Comparison of ENCODE assay signal across 14 cellular contexts in the genomic region with DNA sequence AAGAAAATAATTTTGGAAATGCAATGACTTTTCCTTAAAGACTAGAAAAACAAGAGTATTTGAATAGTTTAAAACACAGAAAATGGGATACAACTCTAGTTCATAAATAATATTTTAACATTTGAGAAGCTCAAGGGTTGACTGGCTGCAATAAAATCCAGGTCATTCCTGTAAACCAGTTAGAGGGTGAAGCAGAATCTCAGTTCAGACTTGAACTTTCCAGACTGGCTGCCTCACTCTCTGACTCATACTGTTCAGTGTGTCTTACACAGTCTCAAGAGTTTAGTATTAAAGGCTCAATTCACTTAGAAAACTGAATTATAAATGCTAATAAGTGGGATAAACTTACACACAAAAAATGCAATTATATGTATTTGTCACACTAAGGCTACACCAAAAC.
A peak's percentile ranks its signal among the peaks of the same experiment; 100 is the strongest.
DNase-seq lines count a peak whose midpoint lies in the region; ATAC-seq lines count a peak whose summit lies in the region.
"Had no signal": no experiment of that assay in that cellular context is flagged by ENCODE, and none has a peak within 500 bp of the region (broad histone marks: within the 10 kb centered on the region; RNA-seq: fewer than 3 reads in every experiment).

No MANE protein-coding gene starts in this region.

- H3K27me3 ChIP-seq in mesenchymal stem cell (ENCODE audit: control insufficient read depth in 1 of 2, insufficient read depth in 1 of 2, low read length in 2 of 2): no peaks in the 10 kb centered on the region
- H3K27me3 ChIP-seq: esophagus muscularis mucosa, suprapubic skin had no signal

- H2AK5ac ChIP-seq in mesenchymal stem cell (ENCODE audit: low read length, severe bottlenecking): no peak overlapping the region

- H3K9ac ChIP-seq in mesenchymal stem cell (ENCODE audit: low read length): peak overlapping the region; percentile 28

- H4K91ac ChIP-seq in mesenchymal stem cell (ENCODE audit: low read length): no peak overlapping the region

- peaks cover 2% of the 10 kb centered on the region for H3K79me1 ChIP-seq in mesenchymal stem cell (replicated peaks; ENCODE audit: low read length, poor library complexity, severe bottlenecking)

- H2AFZ ChIP-seq in mesenchymal stem cell (ENCODE audit: low read depth, low read length): no peak overlapping the region

- H3K4me2 ChIP-seq in mesenchymal stem cell (ENCODE audit: low read length, poor library complexity, severe bottlenecking): no peak overlapping the region

- no peak overlapping the region for H3K4me3 ChIP-seq in mesenchymal stem cell (ENCODE audit: insufficient read depth in 1 of 2, low read depth in 1 of 2, low read length in 2 of 2)
- H3K4me3 ChIP-seq: esophagus muscularis mucosa, suprapubic skin had no signal

- no peak overlapping the region for H2BK5ac ChIP-seq in mesenchymal stem cell (ENCODE audit: low read depth, low read length, poor library complexity, severe bottlenecking)

- H3K4me1 ChIP-seq in mesenchymal stem cell (ENCODE audit: control insufficient read depth, insufficient read depth, low read depth, low read length): peaks cover 1% of the 10 kb centered on the region
- H3K4me1 ChIP-seq: esophagus muscularis mucosa, suprapubic skin had no signal

- no peak overlapping the region for H2BK12ac ChIP-seq in mesenchymal stem cell (ENCODE audit: low read length in 2 of 2)

- no peak overlapping the region for H3K18ac ChIP-seq in mesenchymal stem cell (ENCODE audit: low read depth in 1 of 2, low read length in 2 of 2)

- no peak overlapping the region for H3K4ac ChIP-seq in mesenchymal stem cell (ENCODE audit: low read depth in 1 of 2, low read length in 2 of 2)

- no peak overlapping the region for H2BK15ac ChIP-seq in mesenchymal stem cell (ENCODE audit: low read depth, poor library complexity, severe bottlenecking)

- no peaks in the 10 kb centered on the region for H3K9me3 ChIP-seq in mesenchymal stem cell (ENCODE audit: control insufficient read depth, low read length)
- H3K9me3 ChIP-seq: esophagus muscularis mucosa, suprapubic skin had no signal

- H3K23ac ChIP-seq in mesenchymal stem cell (ENCODE audit: low read length in 2 of 2): no peak overlapping the region

- peak overlapping the region; percentile 23 for H3K27ac ChIP-seq in mesenchymal stem cell (ENCODE audit: low read length, poor library complexity, severe bottlenecking)
- H3K27ac ChIP-seq: esophagus muscularis mucosa, suprapubic skin had no signal

- ATAC-seq in GM19397 (IDR thresholded peaks at IDR 0.05; ENCODE audit: unreplicated experiment): no peak
- ATAC-seq in HG03520 (IDR thresholded peaks at IDR 0.05; ENCODE audit: unreplicated experiment): no peak
- no peak for ATAC-seq in HG02642 (IDR thresholded peaks at IDR 0.05; ENCODE audit: poor library complexity, unreplicated experiment)
- ATAC-seq: sciatic nerve had no signal

- peaks cover 26 to 97% of the 10 kb centered on the region in 2 experiments for H3K36me3 ChIP-seq in mesenchymal stem cell (ENCODE audit: control insufficient read depth in 1 of 2, insufficient read depth in 2 of 2, low read depth in 1 of 2, low read length in 2 of 2)

- DNase-seq in COLO829 (ENCODE audit: low spot score) (peak; percentile 36), RKO (ENCODE audit: low spot score) (peak; percentile 61), dedifferentiated amniotic fluid mesenchymal stem cell (ENCODE audit: extremely low spot score) (peak; percentile 47), mesenchymal stem cell (peak; percentile 32), NCI-H510A (lab: John Stamatoyannopoulos, UW) (no peak)
- DNase-seq: CD4-positive, alpha-beta T cell; central memory CD4-positive, alpha-beta T cell; NCI-H2029 treated with DMSO at 0.1 percent for 48 hours had no signal

- no peak overlapping the region for H2BK120ac ChIP-seq in mesenchymal stem cell (ENCODE audit: low read depth, low read length)

- H3K14ac ChIP-seq in mesenchymal stem cell (ENCODE audit: low read length in 2 of 2): no peak overlapping the region

- H4K8ac ChIP-seq in mesenchymal stem cell (ENCODE audit: low read length): no peak overlapping the region
